27 cellular contexts compared by ENCODE assay signal in genomic region chr16:63201851-63202250, GRCh38.
"Had no signal": no experiment of that assay in that cellular context is flagged by ENCODE, and none has a peak within 500 bp of the region (broad histone marks: within the 10 kb centered on the region; RNA-seq: fewer than 3 reads in every experiment).

No MANE protein-coding gene starts in this region.

- DNase-seq: stimulated activated CD4-positive, alpha-beta T cell treated with anti-CD3 and anti-CD28 coated beads, Interleukin-2, amount 100 ng/mL, for 48 hours; stimulated activated CD4-positive, alpha-beta T cell treated with anti-CD3 and anti-CD28 coated beads, Interleukin-4, amount 100 ng/mL, for 1 hour; stimulated activated CD4-positive, alpha-beta T cell treated with anti-CD3 and anti-CD28 coated beads, Interleukin-4, amount 100 ng/mL, for 24 hours; stimulated activated CD4-positive, alpha-beta T cell treated with anti-CD3 and anti-CD28 coated beads, Interleukin-4, amount 100 ng/mL, for 4 hours; stimulated activated CD8-positive, alpha-beta memory T cell treated with anti-CD3 and anti-CD28 coated beads, Interleukin-4, amount 100 ng/mL, for 48 hours; stimulated activated naive B cell treated with anti-CD40 and anti-IgM and Interleukin-4, amounts not matched to agents 10 μg/mL and 1 μg/mL and 100 μg/mL, for 72 hours; stimulated activated naive CD4-positive, alpha-beta T cell; stimulated activated naive CD4-positive, alpha-beta T cell treated with Interleukin-2 at 50 U/mL for 16 hours; stimulated activated naive CD8-positive, alpha-beta T cell treated with anti-CD3 and anti-CD28 coated beads, Interleukin-15, amount 100 ng/mL, for 72 hours; stimulated activated naive CD8-positive, alpha-beta T cell treated with anti-CD3 and anti-CD28 coated beads, Interleukin-15, Interleukin-2, amounts not matched to agents 100 U/mL and 50 U/mL, for 24 hours; stomach; substantia nigra; testis; thyroid gland; tibial artery; transverse colon; trophoblast cell; upper lobe of left lung; upper lobe of right lung; uterus had no signal

- H3K36me3 ChIP-seq: stomach, suprapubic skin, thoracic aorta, thyroid gland, tibial artery, tibial nerve, transverse colon, upper lobe of left lung, upper lobe of right lung, uterus, vagina had no signal

- FAIRE-seq: urothelium cell line had no signal

- H3K4me1 ChIP-seq: stomach, suprapubic skin, testis, thyroid gland, tibial artery, tibial nerve, transverse colon, upper lobe of left lung, upper lobe of right lung, uterus, vagina had no signal

- H3K27ac ChIP-seq: stomach, suprapubic skin, testis, thoracic aorta, thyroid gland, tibial artery, tibial nerve, transverse colon, upper lobe of left lung, upper lobe of right lung, uterus, vagina had no signal

- ATAC-seq: stimulated activated effector memory CD8-positive, alpha-beta T cell treated with anti-CD3 and anti-CD28 coated beads, Interleukin-12 subunit alpha, Interleukin-12 subunit beta, amount 100 ng/mL, for 72 hours; stimulated activated memory B cell treated with anti-CD40 and anti-IgM and Interleukin-4, amounts not matched to agents 10 μg/mL and 1 μg/mL and 100 μg/mL, for 72 hours; stimulated activated naive B cell treated with anti-CD40 and anti-IgM and Interleukin-4, amounts not matched to agents 10 μg/mL and 1 μg/mL and 100 μg/mL, for 72 hours; stimulated activated naive CD8-positive, alpha-beta T cell treated with anti-CD3 and anti-CD28 coated beads, Interleukin-15, amount 100 ng/mL, for 72 hours; stimulated activated naive CD8-positive, alpha-beta T cell treated with anti-CD3 and anti-CD28 coated beads, Interleukin-15, Interleukin-2, amounts not matched to agents 100 U/mL and 50 U/mL, for 24 hours; upper lobe of right lung had no signal

- H3K27me3 ChIP-seq: stomach, suprapubic skin, testis, thyroid gland, tibial artery, tibial nerve, transverse colon, upper lobe of left lung, upper lobe of right lung, uterus, vagina had no signal

- H3K9me3 ChIP-seq: stomach, suprapubic skin, testis, thoracic aorta, thyroid gland, tibial artery, tibial nerve, transverse colon, upper lobe of left lung, upper lobe of right lung, uterus, vagina had no signal

- H3K4me3 ChIP-seq: stomach, suprapubic skin, testis, thoracic aorta, thyroid gland, tibial artery, tibial nerve, transverse colon, upper lobe of left lung, upper lobe of right lung, uterus, vagina had no signal
